ENCODE assay signal across 8 cellular contexts in the genomic region with DNA sequence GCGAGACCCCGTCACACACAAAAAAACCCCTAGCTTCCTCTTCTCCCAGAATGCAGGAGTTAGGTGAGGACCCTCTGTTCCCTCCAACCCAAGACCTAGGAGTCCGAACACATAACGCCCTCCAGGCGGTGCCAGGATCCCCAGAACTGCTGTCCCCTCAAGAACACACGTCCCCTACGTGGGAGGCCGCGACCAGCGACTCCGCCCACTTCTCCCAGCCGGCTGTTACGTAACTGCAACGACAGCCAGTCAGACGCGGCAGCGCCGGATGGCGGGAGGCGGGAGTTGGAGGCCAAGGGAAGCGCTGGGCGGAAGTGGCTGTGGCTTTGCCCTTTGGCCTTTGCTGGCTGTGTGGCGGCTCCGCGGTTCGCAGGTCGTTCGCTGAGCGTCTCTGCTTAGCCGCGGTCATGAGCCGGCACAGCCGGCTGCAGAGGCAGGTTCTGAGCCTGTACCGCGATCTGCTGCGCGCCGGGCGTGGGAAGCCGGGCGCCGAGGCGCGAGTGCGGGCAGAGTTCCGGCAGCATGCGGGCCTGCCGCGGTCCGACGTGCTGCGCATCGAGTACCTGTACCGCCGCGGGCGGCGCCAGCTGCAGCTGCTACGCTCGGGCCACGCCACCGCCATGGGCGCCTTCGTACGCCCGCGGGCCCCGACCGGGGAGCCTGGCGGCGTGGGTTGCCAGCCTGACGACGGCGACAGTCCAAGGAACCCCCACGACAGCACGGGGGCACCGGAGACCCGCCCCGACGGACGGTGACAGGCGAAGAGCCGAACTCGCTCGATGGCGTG. TPM values are rescaled to one million over a fixed set of nuclear protein-coding genes. Genes with fewer than 3 reads are reported as not detected.
DNase-seq lines count a peak whose midpoint lies in the region; ATAC-seq lines count a peak whose summit lies in the region.

TSS of gene SDHAF1 (plus strand) at position 321 of the 787 bp plus-strand sequence. CDS start at position 408, 87 bp downstream.

- peak within 1 kb of the TSS; percentile 89 to 96 (median 93) for H3K4me3 Mint-ChIP-seq in CD8-positive, alpha-beta memory T cell
- H3K4me3 Mint-ChIP-seq in memory B cell, result peak within 1 kb of the TSS; percentile 92

- POLR2A ChIA-PET in CD8-positive, alpha-beta memory T cell (lab: Charles Lee), result interaction anchor here (1.0 to 2.6 kb wide), 3 partner anchors 19 to 120 kb away, joined by 4 to 10 read pairs (median 4); partner anchors contain the start of genes ALKBH6, POLR2I, THAP8 and WDR62
- POLR2A ChIA-PET in activated CD8-positive, alpha-beta memory T cell treated with anti-CD3 and anti-CD28 coated beads for 36 hours (lab: Charles Lee), result interaction anchor here (0.6 to 1.2 kb wide), 2 partner anchors 14 to 243 kb away, joined by 3 to 6 read pairs; partner anchors contain the start of gene SYNE4

- peaks cover 22% of the 10 kb centered on the region for H3K4me1 ChIP-seq in CD8-positive, alpha-beta memory T cell (ENCODE audit: insufficient read depth, low read length)
- H3K4me1 ChIP-seq in effector memory CD4-positive, alpha-beta T cell (ENCODE audit: control insufficient read depth, insufficient read depth, low read length, poor library complexity, severe bottlenecking), result peaks cover 17% of the 10 kb centered on the region

- H3K9me3 ChIP-seq in CD8-positive, alpha-beta memory T cell (ENCODE audit: low read length), result no peaks in the 10 kb centered on the region
- no peaks in the 10 kb centered on the region for H3K9me3 ChIP-seq in effector memory CD4-positive, alpha-beta T cell (ENCODE audit: control insufficient read depth, low read length)

- peak within 1 kb of the TSS; percentile 72 for H3K27ac ChIP-seq in CD8-positive, alpha-beta memory T cell (ENCODE audit: low read depth, low read length)
- peak within 1 kb of the TSS; percentile 69 for H3K27ac ChIP-seq in effector memory CD4-positive, alpha-beta T cell (ENCODE audit: insufficient read depth, low read length, poor library complexity, severe bottlenecking)

- H3K36me3 ChIP-seq in CD8-positive, alpha-beta memory T cell (ENCODE audit: insufficient read depth, low read length), result no peaks in the 10 kb centered on the region
- no peaks in the 10 kb centered on the region for H3K36me3 ChIP-seq in effector memory CD4-positive, alpha-beta T cell (ENCODE audit: control insufficient read depth, insufficient read depth, low read length)

- no peaks in the 10 kb centered on the region for H3K27me3 ChIP-seq in CD8-positive, alpha-beta memory T cell (ENCODE audit: insufficient read depth, low read length, poor library complexity, severe bottlenecking)
- no peaks in the 10 kb centered on the region for H3K27me3 ChIP-seq in effector memory CD4-positive, alpha-beta T cell (replicated peaks; ENCODE audit: control insufficient read depth, insufficient read depth, low read length, poor library complexity, severe bottlenecking)

- CTCF ChIA-PET in CD8-positive, alpha-beta memory T cell (lab: Charles Lee), result interaction anchor here (1.0 to 1.6 kb wide), 4 partner anchors 36 to 141 kb away, joined by 3 to 4 read pairs (median 4); partner anchors contain the start of gene THAP8
- CTCF ChIA-PET in activated CD8-positive, alpha-beta memory T cell treated with anti-CD3 and anti-CD28 coated beads for 36 hours (lab: Charles Lee), result interaction anchor here (1.0 to 2.4 kb wide), 2 partner anchors 36 to 48 kb away, joined by 3 to 6 read pairs; no protein-coding TSS in a partner anchor

- peaks cover 0 to 2% (median 0%) of the 10 kb centered on the region in 5 donors for H3K9me3 Mint-ChIP-seq in CD8-positive, alpha-beta memory T cell
- H3K9me3 Mint-ChIP-seq in memory B cell, result no peaks in the 10 kb centered on the region

- DNase-seq in CD8-positive, alpha-beta memory T cell, result peak; percentile 85 to 94 (median 88)
- DNase-seq in HS-27A (ENCODE audit: low read depth), result peak; percentile 97
- DNase-seq in NK-92 (lab: John Stamatoyannopoulos, UW; ENCODE audit: unreplicated experiment), result peak; percentile 39
- peak; percentile 83 to 90 (median 83) for DNase-seq in effector memory CD4-positive, alpha-beta T cell
- DNase-seq in memory B cell (ENCODE audit: low spot score in 2 of 2), result peak; percentile 82 to 83
- DNase-seq in stimulated activated CD8-positive, alpha-beta memory T cell treated with anti-CD3 and anti-CD28 coated beads, Interleukin-12 subunit alpha, Interleukin-12 subunit beta, amount 100 ng/mL, for 24 hours (ENCODE audit: extremely low read depth), result peak; percentile 89

- ATAC-seq in GM19455 (IDR thresholded peaks at IDR 0.05; ENCODE audit: unreplicated experiment) (peak; percentile 73), memory B cell (ENCODE audit: low read depth) (peak; percentile 90)

- H3K27me3 Mint-ChIP-seq in CD8-positive, alpha-beta memory T cell, result peaks cover 0 to 2% of the 10 kb centered on the region in 2 donors
- H3K27me3 Mint-ChIP-seq in memory B cell, result no peaks in the 10 kb centered on the region

- peaks cover 34 to 46% (median 40%) of the 10 kb centered on the region in 3 donors for H3K4me1 Mint-ChIP-seq in CD8-positive, alpha-beta memory T cell
- H3K4me1 Mint-ChIP-seq in memory B cell, result peaks cover 24% of the 10 kb centered on the region

- peak within 1 kb of the TSS; percentile 87 for H3K4me3 ChIP-seq in CD8-positive, alpha-beta memory T cell (ENCODE audit: low read length)
- peak within 1 kb of the TSS; percentile 87 for H3K4me3 ChIP-seq in effector memory CD4-positive, alpha-beta T cell (ENCODE audit: insufficient read depth, low read depth, low read length, poor library complexity, severe bottlenecking)

- peak within 1 kb of the TSS; percentile 89 to 98 (median 95) for H3K27ac Mint-ChIP-seq in CD8-positive, alpha-beta memory T cell
- peak within 1 kb of the TSS; percentile 90 for H3K27ac Mint-ChIP-seq in memory B cell

- H3K36me3 Mint-ChIP-seq in CD8-positive, alpha-beta memory T cell, result peaks cover 0 to 29% (median 4%) of the 10 kb centered on the region in 3 donors
- peaks cover 2% of the 10 kb centered on the region for H3K36me3 Mint-ChIP-seq in memory B cell

RNA-seq across cellular contexts. Expression of gene SDHAF1, which starts in this region (rescaled TPM):
- total RNA-seq in CD8-positive, alpha-beta memory T cell, result 10 to 100 TPM; 21.0 to 21.9 TPM
- polyA plus RNA-seq in CD8-positive, alpha-beta memory T cell, result 54.2 TPM
- 10 to 100 TPM; 22.6 to 26.0 TPM for total RNA-seq in activated CD8-positive, alpha-beta memory T cell treated with anti-CD3 and anti-CD28 coated beads for 36 hours

Comparison
In these comparisons a context has a peak if more than half of its experiments do, and no peak if none do; other contexts are left out.
1. Peak in every context shown above with its lines: DNase-seq, ATAC-seq, H3K4me3 ChIP-seq and H3K27ac ChIP-seq.
2. DNase-seq: peak in every context shown above with its lines; median percentile 97 in HS-27A; 89 in stimulated activated CD8-positive, alpha-beta memory T cell treated with anti-CD3 and anti-CD28 coated beads, Interleukin-12 subunit alpha, Interleukin-12 subunit beta, amount 100 ng/mL, for 24 hours; 88 in CD8-positive, alpha-beta memory T cell; 83 in effector memory CD4-positive, alpha-beta T cell; 82 in memory B cell; 39 in NK-92.